9 cellular contexts compared by ENCODE assay signal in the genomic region with DNA sequence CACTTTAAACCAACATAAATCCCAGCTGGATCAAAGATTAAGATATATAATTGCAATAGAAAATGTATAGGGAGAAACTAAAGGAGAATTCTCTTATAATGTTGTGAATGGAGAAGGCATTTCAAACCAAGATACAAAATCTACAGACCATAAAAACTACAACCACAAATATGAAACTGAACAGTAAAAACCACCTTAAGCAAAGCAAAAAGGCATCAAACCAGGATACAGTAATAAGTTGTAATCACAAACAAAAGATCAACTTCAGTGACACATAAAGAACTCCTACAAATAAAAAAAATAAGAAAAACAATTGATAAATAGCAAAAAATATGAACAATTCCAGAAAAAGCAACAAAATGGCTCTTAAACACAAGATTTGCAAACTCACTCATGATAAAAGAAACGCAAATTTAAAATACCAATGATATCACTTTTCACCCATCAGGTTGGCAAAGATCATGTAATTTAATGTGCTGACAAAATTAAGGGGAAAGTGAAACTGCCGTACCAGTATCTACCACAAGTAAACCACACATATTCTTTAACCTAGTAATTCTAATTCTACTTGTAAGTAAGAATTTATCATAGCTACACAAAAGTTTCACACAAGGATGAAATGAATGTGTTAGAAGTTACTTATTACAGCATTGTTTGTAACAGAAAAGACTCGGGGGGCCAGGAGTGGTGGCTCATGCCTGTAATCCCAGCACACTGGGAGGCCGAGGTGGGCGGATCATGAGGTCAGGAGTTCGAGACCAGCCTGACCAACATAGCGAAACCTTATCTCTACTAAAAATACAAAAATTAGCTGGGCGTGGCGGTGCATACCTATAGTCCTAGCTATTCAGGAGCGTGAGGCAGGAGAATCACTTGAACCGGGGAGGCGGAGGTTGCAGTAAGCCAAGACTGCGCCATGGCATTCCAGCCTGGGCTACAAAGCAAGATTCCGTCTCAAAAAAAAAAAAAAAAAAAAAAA.
DNase-seq lines count a peak whose midpoint lies in the region; ATAC-seq lines count a peak whose summit lies in the region.
"Had no signal": no experiment of that assay in that cellular context is flagged by ENCODE, and none has a peak within 500 bp of the region (broad histone marks: within the 10 kb centered on the region; RNA-seq: fewer than 3 reads in every experiment).

No MANE protein-coding gene starts in this region.

- peak; percentile 1 for DNase-seq in stimulated activated naive CD4-positive, alpha-beta T cell treated with Interleukin-2 at 50 U/mL for 16 hours (lab: John Stamatoyannopoulos, UW)
- DNase-seq in stimulated activated naive CD4-positive, alpha-beta T cell (lab: John Stamatoyannopoulos, UW), result no peak
- peak; percentile 18 to 32 for DNase-seq in activated CD4-positive, alpha-beta T cell treated with anti-CD3 and anti-CD28 coated beads, Interleukin-2, amount 50 U/mL, for 48 hours
- DNase-seq in fibroblast of gingiva (ENCODE audit: low read depth), result peak; percentile 44
- no peak for DNase-seq in foreskin melanocyte
- no peak for DNase-seq in NCI-H187 treated with DMSO at 0.1 percent for 48 hours (lab: John Stamatoyannopoulos, UW)
- DNase-seq: NCI-H2107 had no signal

- ATAC-seq in HG02870 (IDR thresholded peaks at IDR 0.05; ENCODE audit: unreplicated experiment) (no peak), HG03097 (IDR thresholded peaks at IDR 0.05; ENCODE audit: low FRiP score, unreplicated experiment) (no peak)

Comparison
In these comparisons a context has a peak if more than half of its experiments do, and no peak if none do; other contexts are left out.
1. DNase-seq: peak in stimulated activated naive CD4-positive, alpha-beta T cell treated with Interleukin-2 at 50 U/mL for 16 hours (single experiment), activated CD4-positive, alpha-beta T cell treated with anti-CD3 and anti-CD28 coated beads, Interleukin-2, amount 50 U/mL, for 48 hours (2 of 2) and fibroblast of gingiva (single experiment); none in stimulated activated naive CD4-positive, alpha-beta T cell (0 of 6), foreskin melanocyte (single experiment) and NCI-H187 treated with DMSO at 0.1 percent for 48 hours (single experiment).